8 cellular contexts compared by ENCODE assay signal in the genomic region with DNA sequence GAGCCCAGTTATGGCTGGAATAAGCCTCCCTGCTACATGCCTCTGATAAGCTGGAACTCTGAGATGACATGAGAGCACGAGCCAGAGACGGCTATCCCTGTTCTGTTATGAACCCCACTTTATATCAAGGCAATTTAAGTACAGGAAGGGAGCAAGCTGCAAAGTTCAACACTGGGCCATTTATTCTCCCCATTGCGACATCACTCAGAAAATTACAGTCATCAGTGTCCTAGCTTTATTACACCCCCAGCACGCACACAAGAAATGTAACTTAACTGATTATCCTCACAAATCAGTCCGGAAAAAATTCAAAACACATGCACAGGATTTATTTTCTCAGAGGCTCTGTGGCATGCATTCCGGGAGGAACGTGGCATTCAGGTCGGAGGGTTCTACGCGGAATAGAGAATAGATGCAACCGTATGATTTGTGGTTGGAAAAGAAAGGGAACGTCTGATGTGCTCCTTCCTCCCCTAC.
DNase-seq lines count a peak whose midpoint lies in the region; ATAC-seq lines count a peak whose summit lies in the region.

No MANE protein-coding gene starts in this region.

- peak overlapping the region; percentile 66 to 81 for H3K4me3 ChIP-seq in mucosa of rectum (ENCODE audit: low read length in 2 of 2)

- DNase-seq in CD1c-positive myeloid dendritic cell (ENCODE audit: extremely low spot score) (peak; percentile 68), MV-4-11 (lab: John Stamatoyannopoulos, UW) (peak; percentile 55), caudate nucleus (lab: John Stamatoyannopoulos, UW) (peak in 7 of 61 donors; percentile 23 to 68 (median 57)), ACHN (no peak)

- H3K9ac ChIP-seq in mucosa of rectum (ENCODE audit: low read depth in 1 of 2, low read length in 2 of 2), result peak overlapping the region; percentile 61 to 72

- peak overlapping the region; percentile 96 for H3K27ac ChIP-seq in caudate nucleus (ENCODE audit: low read depth, low read length)
- H3K27ac ChIP-seq in mucosa of rectum (ENCODE audit: low read depth in 2 of 2, low read length in 2 of 2), result peak overlapping the region; percentile 69 to 78

- in situ Hi-C loops in ACHN (cut with HindIII; ENCODE audit: low pct_ligation_motif_present, low pct_unique_long_range_greater_than_20kb, low sequenced_read_pairs), result no loop called here

- ATAC-seq in HG03045 (IDR thresholded peaks at IDR 0.05; ENCODE audit: unreplicated experiment) (no peak), GM21390 (IDR thresholded peaks at IDR 0.05; ENCODE audit: unreplicated experiment) (no peak), GM19397 (IDR thresholded peaks at IDR 0.05; ENCODE audit: unreplicated experiment) (no peak)

- H3K9me3 ChIP-seq in mucosa of rectum (ENCODE audit: control insufficient read depth in 2 of 2, low read length in 2 of 2), result no peaks in the 10 kb centered on the region

- peaks cover 17 to 21% of the 10 kb centered on the region in 2 donors for H3K4me1 ChIP-seq in mucosa of rectum (ENCODE audit: control insufficient read depth in 2 of 2, insufficient read depth in 2 of 2, low read length in 2 of 2)

- no peaks in the 10 kb centered on the region for H3K27me3 ChIP-seq in mucosa of rectum (ENCODE audit: control insufficient read depth in 2 of 2, insufficient read depth in 2 of 2, low read length in 2 of 2)

- H3K36me3 ChIP-seq in mucosa of rectum (ENCODE audit: control insufficient read depth in 2 of 2, insufficient read depth in 2 of 2, low read length in 2 of 2), result peaks cover 6 to 13% of the 10 kb centered on the region in 2 donors
